Comparison of ENCODE assay signal across 28 cellular contexts in the genomic region with DNA sequence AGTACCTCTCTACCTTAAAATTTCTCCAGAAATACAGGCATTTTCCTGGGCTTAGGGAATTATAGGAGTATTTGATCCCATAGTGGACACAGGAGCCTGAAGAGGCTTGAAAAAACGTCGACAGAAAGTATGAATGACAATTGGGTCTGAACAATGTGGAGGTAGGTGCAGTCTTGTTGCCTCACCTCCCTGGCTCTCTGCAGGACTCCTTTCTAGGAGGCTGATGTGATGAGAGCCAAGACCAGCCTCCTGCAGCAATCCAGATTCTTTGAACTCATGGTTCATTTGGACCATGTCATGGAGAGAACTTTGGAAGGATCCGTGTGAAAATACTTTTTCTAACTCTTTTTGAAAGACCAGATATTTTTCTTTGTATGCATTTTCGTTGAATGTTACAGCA.
"Had no signal": no experiment of that assay in that cellular context is flagged by ENCODE, and none has a peak within 500 bp of the region (broad histone marks: within the 10 kb centered on the region; RNA-seq: fewer than 3 reads in every experiment).

No MANE protein-coding gene starts in this region.

- H3K4me3 Mint-ChIP-seq: effector memory CD8-positive, alpha-beta T cell; mesothelial cell of epicardium; naive B cell; nephron; neural progenitor cell; stimulated activated effector memory CD8-positive, alpha-beta T cell treated with anti-CD3 and anti-CD28 coated beads, Interleukin-12 subunit alpha, Interleukin-12 subunit beta, amount 100 ng/mL, for 72 hours had no signal

- H3K36me3 Mint-ChIP-seq: mesothelial cell of epicardium; naive B cell; neural progenitor cell; stimulated activated effector memory CD8-positive, alpha-beta T cell treated with anti-CD3 and anti-CD28 coated beads, Interleukin-12 subunit alpha, Interleukin-12 subunit beta, amount 100 ng/mL, for 72 hours had no signal

- H3K9me3 ChIP-seq: esophagus squamous epithelium, heart right ventricle, left lung, mucosa of descending colon, ovary, psoas muscle, sigmoid colon, stomach, thyroid gland, vagina had no signal

- H3K27ac ChIP-seq: esophagus squamous epithelium, heart right ventricle, left lung, neural progenitor cell, ovary, psoas muscle, sigmoid colon, stomach, thyroid gland, vagina had no signal

- H2AFZ ChIP-seq: neural progenitor cell had no signal

- H3K9ac ChIP-seq: neural progenitor cell had no signal

- H3K4me3 ChIP-seq: esophagus squamous epithelium, heart right ventricle, left lung, mucosa of descending colon, neural progenitor cell, ovary, psoas muscle, sigmoid colon, stomach, thyroid gland, vagina had no signal

- H3K27me3 ChIP-seq: left lung, neural progenitor cell, ovary, sigmoid colon, thyroid gland, vagina had no signal

- H3K4me1 ChIP-seq: esophagus squamous epithelium, neural progenitor cell, psoas muscle, sigmoid colon, stomach, thyroid gland, vagina had no signal

- H3K4me2 ChIP-seq: neural progenitor cell had no signal

- ATAC-seq: heart right ventricle, left cardiac atrium, left lung, mucosa of descending colon, psoas muscle, right cardiac atrium had no signal

- H3K9me3 Mint-ChIP-seq: effector memory CD8-positive, alpha-beta T cell; mesothelial cell of epicardium; naive B cell; nephron; neural progenitor cell; stimulated activated effector memory CD8-positive, alpha-beta T cell treated with anti-CD3 and anti-CD28 coated beads, Interleukin-12 subunit alpha, Interleukin-12 subunit beta, amount 100 ng/mL, for 72 hours had no signal

- H3K27ac Mint-ChIP-seq: mesothelial cell of epicardium; naive B cell; nephron; neural progenitor cell; stimulated activated effector memory CD8-positive, alpha-beta T cell treated with anti-CD3 and anti-CD28 coated beads, Interleukin-12 subunit alpha, Interleukin-12 subunit beta, amount 100 ng/mL, for 72 hours had no signal

- DNase-seq: erythroblast; esophagus squamous epithelium; foreskin melanocyte; glutamatergic neuron; heart right ventricle; hippocampal formation; left cardiac atrium; left lung; mesenchymal stem cell; mucosa of descending colon; naive B cell; nucleus accumbens; ovary; posterior cingulate gyrus; psoas muscle; right cardiac atrium; sigmoid colon; stimulated activated CD4-positive, alpha-beta T cell treated with anti-CD3 and anti-CD28 coated beads, Interleukin-2, amount 100 ng/mL, for 24 hours; stimulated activated naive CD4-positive, alpha-beta T cell treated with Interleukin-2 at 50 U/mL for 16 hours; stomach; thyroid gland; trophoblast cell had no signal

- H3K36me3 ChIP-seq: esophagus squamous epithelium, heart right ventricle, left lung, neural progenitor cell, ovary, sigmoid colon, stomach, thyroid gland, vagina had no signal

- H3K4me1 Mint-ChIP-seq: nephron, neural progenitor cell had no signal
